In the genomic region with DNA sequence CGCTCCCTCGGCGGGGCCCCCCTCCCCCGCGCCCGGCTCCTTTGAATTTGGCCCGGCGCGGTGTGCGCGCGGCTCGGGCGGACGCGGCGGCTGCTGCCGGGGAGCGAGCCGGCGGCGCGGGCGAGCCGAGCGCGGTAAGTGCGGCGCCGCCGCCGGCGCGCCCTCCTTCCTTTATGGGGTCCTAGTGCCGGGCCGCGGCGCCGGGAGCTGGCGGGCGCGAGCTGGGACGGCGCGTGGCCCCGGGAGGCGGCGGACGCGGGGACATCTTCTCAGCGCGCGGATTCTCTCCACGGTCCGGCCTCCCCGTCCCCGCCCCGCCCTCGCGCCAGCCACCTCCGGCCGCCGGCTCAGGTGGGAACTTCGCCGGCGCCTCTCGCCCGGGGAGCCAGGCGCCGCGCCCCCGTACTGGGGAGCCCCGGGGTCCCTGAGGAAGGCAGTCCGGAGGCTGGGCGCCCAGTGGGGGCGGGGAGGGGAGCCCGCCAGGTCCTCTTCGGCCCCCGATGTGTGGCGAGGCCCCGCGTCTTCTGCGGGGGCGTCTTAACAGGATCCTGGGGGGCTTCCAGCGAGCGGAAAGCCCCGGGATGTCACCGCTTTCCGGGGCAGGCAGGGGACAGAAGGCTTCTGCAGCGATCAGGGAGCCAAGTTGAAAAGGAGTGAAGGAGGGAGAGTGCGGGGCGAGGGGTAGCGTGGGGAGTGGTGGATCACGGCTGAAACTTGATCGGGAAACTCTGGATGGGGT, we compare ENCODE assay signal across 8 cellular contexts.
DNase-seq lines count a peak whose midpoint lies in the region; ATAC-seq and TF ChIP-seq lines count a peak whose summit lies in the region.

No MANE protein-coding gene starts in this region.

- peak overlapping the region; percentile 38 for H2BK15ac ChIP-seq in mesendoderm (replicated peaks; ENCODE audit: low read depth)

- H3K27me3 ChIP-seq in HUES48 (ENCODE audit: control insufficient read depth, insufficient read depth, low read length) (peaks cover 27% of the 10 kb centered on the region), mesendoderm (ENCODE audit: insufficient read depth, low read length, poor library complexity) (no peaks in the 10 kb centered on the region)

- ATAC-seq in GM21528 (IDR thresholded peaks at IDR 0.05; ENCODE audit: low FRiP score, unreplicated experiment) = no peak

- H3K79me2 ChIP-seq in mesendoderm (ENCODE audit: control insufficient read depth, insufficient read depth, low read length) = peaks cover 12% of the 10 kb centered on the region

- peak overlapping the region; percentile 90 for H3K56ac ChIP-seq in mesendoderm (ENCODE audit: low read length)

- H3K79me1 ChIP-seq in mesendoderm (ENCODE audit: low read length) = peaks cover 2% of the 10 kb centered on the region

- peak overlapping the region; percentile 95 for H4K8ac ChIP-seq in mesendoderm (ENCODE audit: low read depth, low read length)

- H3K27me3 Mint-ChIP-seq in T-helper 1 cell treated with Interleukin-12 subunit alpha and Interleukin-12 subunit beta and Interleukin-4 antibody, amounts not matched to agents 30 μg/mL and 1 μg/mL, for 36 hours (ENCODE audit: low read depth) = peaks cover 68% of the 10 kb centered on the region

- H3K4me1 Mint-ChIP-seq in T-helper 1 cell treated with Interleukin-12 subunit alpha and Interleukin-12 subunit beta and Interleukin-4 antibody, amounts not matched to agents 30 μg/mL and 1 μg/mL, for 36 hours (ENCODE audit: low read depth) = peaks cover 2% of the 10 kb centered on the region

- H3K9me3 ChIP-seq in HUES48 (ENCODE audit: control insufficient read depth, insufficient read depth, low read length) = no peaks in the 10 kb centered on the region

- H3K27ac ChIP-seq in HUES48 (ENCODE audit: low read depth, low read length) (peak overlapping the region; percentile 95), mesendoderm (ENCODE audit: low read depth, low read length) (peak overlapping the region; percentile 98)

- H2AK5ac ChIP-seq in mesendoderm (ENCODE audit: low read length) = no peak overlapping the region

- H3K4me3 Mint-ChIP-seq in T-helper 1 cell treated with Interleukin-12 subunit alpha and Interleukin-12 subunit beta and Interleukin-4 antibody, amounts not matched to agents 30 μg/mL and 1 μg/mL, for 36 hours = peak overlapping the region; percentile 48

- H3K36me3 Mint-ChIP-seq in T-helper 1 cell treated with Interleukin-12 subunit alpha and Interleukin-12 subunit beta and Interleukin-4 antibody, amounts not matched to agents 30 μg/mL and 1 μg/mL, for 36 hours (ENCODE audit: low read depth) = peaks cover 1% of the 10 kb centered on the region

- no peak for TF ChIP-seq CTCF in cardiac fibroblast (IDR thresholded peaks at IDR 0.05; ENCODE audit: low read depth, low read length)

- H3K4me2 ChIP-seq in mesendoderm (ENCODE audit: low read length) = peak overlapping the region; percentile 74

- H3K36me3 ChIP-seq in HUES48 (ENCODE audit: control insufficient read depth, insufficient read depth, low read length) (no peaks in the 10 kb centered on the region), mesendoderm (ENCODE audit: control insufficient read depth, insufficient read depth, low read length) (no peaks in the 10 kb centered on the region)

- H3K4me3 ChIP-seq in HUES48 (ENCODE audit: low read depth, low read length) (peak overlapping the region; percentile 70), cardiac fibroblast (replicated peaks in 1 of 2; ENCODE audit: low read depth in 2 of 2, low read length in 2 of 2) (peak overlapping the region; percentile 55 to 57), mesendoderm (ENCODE audit: low read length) (peak overlapping the region; percentile 66)

- WGBS in mesendoderm (ENCODE audit: extremely low coverage, insufficient coverage, low lambda C conversion rate) = no CpG with 5 or more reads among the region's 95 CpGs

- H4K5ac ChIP-seq in mesendoderm (ENCODE audit: low read length) = no peak overlapping the region

- H3K9me3 Mint-ChIP-seq in T-helper 1 cell treated with Interleukin-12 subunit alpha and Interleukin-12 subunit beta and Interleukin-4 antibody, amounts not matched to agents 30 μg/mL and 1 μg/mL, for 36 hours = peaks cover 4% of the 10 kb centered on the region

- peak overlapping the region; percentile 96 for H3K18ac ChIP-seq in mesendoderm (ENCODE audit: low read length)

- H2BK120ac ChIP-seq in mesendoderm (ENCODE audit: low read depth, low read length) = peak overlapping the region; percentile 99

- peak overlapping the region; percentile 47 for H2BK5ac ChIP-seq in mesendoderm (ENCODE audit: low read length)

- peak overlapping the region; percentile 6 for H3K23ac ChIP-seq in mesendoderm (ENCODE audit: low read length)

- no peak overlapping the region for H3K27ac Mint-ChIP-seq in T-helper 1 cell treated with Interleukin-12 subunit alpha and Interleukin-12 subunit beta and Interleukin-4 antibody, amounts not matched to agents 30 μg/mL and 1 μg/mL, for 36 hours

- DNase-seq in T-helper 1 cell (no peak), cardiac fibroblast (ENCODE audit: low read depth in 2 of 2) (no peak), mesendoderm (peak; percentile 74)
- no peak for DNase-seq in activated CD4-positive, CD25-positive, alpha-beta regulatory T cell (lab: John Stamatoyannopoulos, UW)
- DNase-seq in stimulated activated CD4-positive, alpha-beta T cell treated with anti-CD3 and anti-CD28 coated beads, Interleukin-4, amount 100 ng/mL, for 1 hour = no peak

- peak overlapping the region; percentile 98 for H3K4ac ChIP-seq in mesendoderm (ENCODE audit: low read depth, low read length)

- H3K9ac ChIP-seq in HUES48 (ENCODE audit: low read depth, low read length) (peak overlapping the region; percentile 17), mesendoderm (ENCODE audit: low read length) (peak overlapping the region; percentile 85)

- H3K4me1 ChIP-seq in HUES48 (ENCODE audit: control insufficient read depth, insufficient read depth, low read length) = peaks cover 55% of the 10 kb centered on the region
- H3K4me1 ChIP-seq in mesendoderm (ENCODE audit: control insufficient read depth, low read depth, low read length) = peaks cover 6% of the 10 kb centered on the region
